ENCODE assay signal across 8 cellular contexts in genomic region chr4:122973465-122973864, GRCh38.
"Had no signal": no experiment of that assay in that cellular context is flagged by ENCODE, and none has a peak within 500 bp of the region (broad histone marks: within the 10 kb centered on the region; RNA-seq: fewer than 3 reads in every experiment).

No MANE protein-coding gene starts in this region.

- H3K27ac Mint-ChIP-seq: IgD-negative memory B cell had no signal

- H3K27ac ChIP-seq: HL-60, KMS-11 had no signal

- H3K27me3 Mint-ChIP-seq: IgD-negative memory B cell had no signal

- H3K9ac ChIP-seq: KMS-11 had no signal

- DNase-seq: IMR-90, KBM-7, KG1 had no signal

- H3K4me2 ChIP-seq: KMS-11 had no signal

- ATAC-seq: K562 had no signal

- H3K4me3 ChIP-seq: K562 had no signal

- H3K4me3 Mint-ChIP-seq: IgD-negative memory B cell had no signal

- FAIRE-seq: HTR-8/SVneo, K562 had no signal
